28 cellular contexts compared by ENCODE assay signal in genomic region chr5:155679530-155679929, GRCh38.
"Had no signal": no experiment of that assay in that cellular context is flagged by ENCODE, and none has a peak within 500 bp of the region (broad histone marks: within the 10 kb centered on the region; RNA-seq: fewer than 3 reads in every experiment).

No MANE protein-coding gene starts in this region.

- H3K4me3 ChIP-seq: neural progenitor cell, ovary, psoas muscle, skin epidermis, smooth muscle cell, spleen, stomach, thoracic aorta, thyroid gland, tibial nerve, upper lobe of left lung, vagina had no signal

- H3K36me3 ChIP-seq: neural progenitor cell, ovary, spleen, stomach, thoracic aorta, thyroid gland, tibial nerve, upper lobe of left lung, vagina had no signal

- H3K4me1 ChIP-seq: neural progenitor cell, parathyroid adenoma, psoas muscle, spleen, stomach, thyroid gland, tibial nerve, upper lobe of left lung, vagina had no signal

- H3K9me3 ChIP-seq: ovary, thoracic aorta, thyroid gland, upper lobe of left lung, vagina had no signal

- H3K4me2 ChIP-seq: neural progenitor cell, smooth muscle cell had no signal

- ATAC-seq: natural killer cell; psoas muscle; right cardiac atrium; sciatic nerve; stimulated activated memory B cell treated with anti-CD40 and anti-IgM and Interleukin-4, amounts not matched to agents 10 μg/mL and 1 μg/mL and 100 μg/mL, for 72 hours; stimulated activated naive CD8-positive, alpha-beta T cell treated with anti-CD3 and anti-CD28 coated beads, Interleukin-15, Interleukin-2, amounts not matched to agents 100 U/mL and 50 U/mL, for 24 hours had no signal

- FAIRE-seq: urothelium cell line had no signal

- DNase-seq: natural killer cell; occipital lobe; ovary; posterior cingulate gyrus; psoas muscle; right cardiac atrium; spleen; stimulated activated CD4-positive, alpha-beta T cell treated with anti-CD3 and anti-CD28 coated beads, Interleukin-12 subunit alpha, Interleukin-12 subunit beta, amount 100 ng/mL, for 4 hours; stimulated activated CD4-positive, alpha-beta T cell treated with anti-CD3 and anti-CD28 coated beads, Interleukin-1b, Interleukin-23, amount 100 ng/mL, for 48 hours; stimulated activated CD4-positive, alpha-beta T cell treated with anti-CD3 and anti-CD28 coated beads, Interleukin-4, amount 100 ng/mL, for 1 hour; stimulated activated CD4-positive, alpha-beta T cell treated with anti-CD3 and anti-CD28 coated beads, Interleukin-4, amount 100 ng/mL, for 4 hours; stimulated activated CD8-positive, alpha-beta memory T cell treated with anti-CD3 and anti-CD28 coated beads, Interleukin-4, amount 100 ng/mL, for 48 hours; stimulated activated naive CD4-positive, alpha-beta T cell; stimulated activated naive CD8-positive, alpha-beta T cell treated with anti-CD3 and anti-CD28 coated beads, Interleukin-15, Interleukin-2, amounts not matched to agents 100 U/mL and 50 U/mL, for 24 hours; stomach; thyroid gland; trophoblast cell; upper lobe of left lung had no signal

- H3K27me3 ChIP-seq: neural progenitor cell, ovary, spleen, stomach, thyroid gland, tibial nerve, upper lobe of left lung, vagina had no signal

- H3K27ac ChIP-seq: neural progenitor cell, ovary, parathyroid adenoma, psoas muscle, skin epidermis, spleen, stomach, thoracic aorta, thyroid gland, tibial nerve, upper lobe of left lung, vagina had no signal
